In genomic region chr3:102181202-102181920, GRCh38 we compare ENCODE assay signal across 12 cellular contexts.
A peak's percentile ranks its signal among the peaks of the same experiment; 100 is the strongest.
DNase-seq lines count a peak whose midpoint lies in the region; ATAC-seq and TF ChIP-seq lines count a peak whose summit lies in the region.
"Had no signal": no experiment of that assay in that cellular context is flagged by ENCODE, and none has a peak within 500 bp of the region (broad histone marks: within the 10 kb centered on the region; RNA-seq: fewer than 3 reads in every experiment).

No MANE protein-coding gene starts in this region.

- H3F3A ChIP-seq in PC-3 (ENCODE audit: low read length, unreplicated experiment), result no peaks in the 10 kb centered on the region

- H3K4me1 ChIP-seq in PC-3 (ENCODE audit: insufficient read depth, low read length) (peaks cover 40% of the 10 kb centered on the region), rectal smooth muscle tissue (ENCODE audit: control insufficient read depth, insufficient read depth, low read length) (peaks cover 6% of the 10 kb centered on the region), ovary (ENCODE audit: insufficient read depth) (peaks cover 2% of the 10 kb centered on the region)
- H3K4me1 ChIP-seq: prostate gland had no signal

- H4K20me1 ChIP-seq in PC-3 (ENCODE audit: low read length), result no peaks in the 10 kb centered on the region

- H3K27ac ChIP-seq in PC-3 (ENCODE audit: low read length) (peak overlapping the region; percentile 88), rectal smooth muscle tissue (ENCODE audit: low read depth, low read length) (peak overlapping the region; percentile 34), ovary (no peak overlapping the region)

- H3K79me2 ChIP-seq in PC-3 (ENCODE audit: low read length), result no peaks in the 10 kb centered on the region

- DNase-seq in AG09309 (ENCODE audit: low read depth), result peak; percentile 75
- peak; percentile 58 for DNase-seq in PC-3
- peak; percentile 60 for DNase-seq in fibroblast of the conjunctiva (ENCODE audit: low read depth)
- no peak for DNase-seq in GM13977 (ENCODE audit: low spot score)
- no peak for DNase-seq in SIG-M5 (lab: John Stamatoyannopoulos, UW)
- no peak for DNase-seq in activated naive CD4-positive, alpha-beta T cell treated with anti-CD3 and anti-CD28 coated beads, Interleukin-2, amount 50 U/mL, for 16 hours
- DNase-seq in ovary, result no peak
- DNase-seq: activated gamma-delta T cell, hippocampal formation, T-helper 17 cell had no signal

- H3K9me3 ChIP-seq in PC-3 (ENCODE audit: low read length) (no peaks in the 10 kb centered on the region), ovary (no peaks in the 10 kb centered on the region)
- H3K9me3 ChIP-seq: prostate gland had no signal

- H3K4me2 ChIP-seq in PC-3 (ENCODE audit: low read length), result peak overlapping the region; percentile 60

- WGBS in ovary, 3 donors, result 74 to 84% (median 79%) methylated on average over 3 of the region's 3 CpGs

- H3K4me3 ChIP-seq in AG09309 (ENCODE audit: control insufficient read depth, low read depth, low read length), result no peak overlapping the region
- no peak overlapping the region for H3K4me3 ChIP-seq in PC-3 (ENCODE audit: low read length)
- no peak overlapping the region for H3K4me3 ChIP-seq in rectal smooth muscle tissue (ENCODE audit: low read length)
- no peak overlapping the region for H3K4me3 ChIP-seq in ovary
- H3K4me3 ChIP-seq: prostate gland had no signal

- POLR2A ChIA-PET in PC-3 (lab: Charles Lee; ENCODE audit: unreplicated experiment), result interaction anchor here (0.7 kb wide), 1 partner anchor 365 kb away, joined by 4 read pairs; no protein-coding TSS in a partner anchor

- no peak for TF ChIP-seq EP300 in ovary (IDR thresholded peaks at IDR 0.05)

- H3K9ac ChIP-seq in PC-3 (ENCODE audit: low read length), result peak overlapping the region; percentile 56
- H3K9ac ChIP-seq in rectal smooth muscle tissue (ENCODE audit: low read length), result no peak overlapping the region

- H3K36me3 ChIP-seq in PC-3 (ENCODE audit: low read depth, low read length), result no peaks in the 10 kb centered on the region
- H3K36me3 ChIP-seq in rectal smooth muscle tissue (ENCODE audit: control insufficient read depth, insufficient read depth, low read length), result no peaks in the 10 kb centered on the region
- H3K36me3 ChIP-seq in ovary, result no peaks in the 10 kb centered on the region
- H3K36me3 ChIP-seq: prostate gland had no signal

- CTCF ChIA-PET in PC-3 (lab: Charles Lee), result interaction anchor here (0.6 kb wide), 2 partner anchors 40 to 48 kb away, joined by 3 to 5 read pairs; no protein-coding TSS in a partner anchor

- in situ Hi-C loops in GM13977 (cut with MboI; ENCODE audit: low pct_unique_long_range_greater_than_20kb, low sequenced_read_pairs, unreplicated experiment), result no loop called here

- intact Hi-C loops in PC-3 (cut with micrococcal nuclease), result no loop called here
- intact Hi-C loops in ovary (cut with DNase I), result loop anchor here in 1 of 4 donors (5.0 kb wide), 1 partner anchor 334 kb away; the partner anchor contains the start of gene NFKBIZ

- TF ChIP-seq POLR2A in ovary (IDR thresholded peaks at IDR 0.05), result no peak

- no TSS peak for BruUV-seq in PC-3 (replicated peaks; lab: Mats Ljungman, UMichigan)

- H3K27me3 ChIP-seq in PC-3 (ENCODE audit: low read length), result no peaks in the 10 kb centered on the region
- no peaks in the 10 kb centered on the region for H3K27me3 ChIP-seq in rectal smooth muscle tissue (ENCODE audit: control insufficient read depth, insufficient read depth, low read length)
- H3K27me3 ChIP-seq in ovary, result no peaks in the 10 kb centered on the region

- H3K9me2 ChIP-seq in PC-3 (replicated peaks; ENCODE audit: low read length), result no peaks in the 10 kb centered on the region

- peak; percentile 21; the same call in 1 of the 2 replicates for ATAC-seq in PC-3
- ATAC-seq: T-helper 17 cell had no signal

- no peak overlapping the region for H2AFZ ChIP-seq in PC-3 (ENCODE audit: low read length)

- TF ChIP-seq CTCF in AG09309 (IDR thresholded peaks at IDR 0.05; ENCODE audit: control insufficient read depth, insufficient read depth, low read depth, low read length, missing control alignments), result no peak
- TF ChIP-seq CTCF in PC-3 (conservative IDR thresholded peaks at IDR 0.05; ENCODE audit: low read depth, low read length), result no peak
- TF ChIP-seq CTCF in GM13977 (IDR thresholded peaks at IDR 0.05; ENCODE audit: extremely low read depth, insufficient read depth, missing control alignments), result no peak
- no peak for TF ChIP-seq CTCF in ovary (IDR thresholded peaks at IDR 0.05)

Comparison
In these comparisons a context has a peak if more than half of its experiments do, and no peak if none do; other contexts are left out.
1. DNase-seq: peak in AG09309 (single experiment), PC-3 (single experiment) and fibroblast of the conjunctiva (single experiment); none in GM13977 (single experiment), SIG-M5 (single experiment), activated naive CD4-positive, alpha-beta T cell treated with anti-CD3 and anti-CD28 coated beads, Interleukin-2, amount 50 U/mL, for 16 hours (single experiment) and ovary (0 of 5).
2. H3K27ac ChIP-seq: peak in PC-3 (single experiment) and rectal smooth muscle tissue (single experiment); none in ovary (0 of 2).